In genomic region chr1:30551603-30552002, GRCh38 we compare ENCODE assay signal across 7 cellular contexts.
"Had no signal": no experiment of that assay in that cellular context is flagged by ENCODE, and none has a peak within 500 bp of the region (broad histone marks: within the 10 kb centered on the region; RNA-seq: fewer than 3 reads in every experiment).

No MANE protein-coding gene starts in this region.

- H3K4me3 Mint-ChIP-seq: HFFc6 had no signal

- H3K9me3 ChIP-seq: HAP-1 had no signal

- H3K27ac ChIP-seq: GM23248 had no signal

- ATAC-seq: HCT116 had no signal

- H3K4me1 ChIP-seq: HAP-1 had no signal

- DNase-seq: GM23248, GOT3, H7, HFFc6, IMR-90 had no signal

- H3K27ac Mint-ChIP-seq: HFFc6 had no signal

- H3K36me3 ChIP-seq: HAP-1 had no signal

- H3K9me3 Mint-ChIP-seq: HFFc6 had no signal

- H3K4me3 ChIP-seq: GM23248, HAP-1 had no signal
